12 cellular contexts compared by ENCODE assay signal in genomic region chr3:128282392-128283196, GRCh38.
DNase-seq lines count a peak whose midpoint lies in the region; ATAC-seq and TF ChIP-seq lines count a peak whose summit lies in the region.
"Had no signal": no experiment of that assay in that cellular context is flagged by ENCODE, and none has a peak within 500 bp of the region (broad histone marks: within the 10 kb centered on the region; RNA-seq: fewer than 3 reads in every experiment).

No MANE protein-coding gene starts in this region.

- 78% methylated on average over 15 of the region's 16 CpGs for WGBS in mammary epithelial cell (ENCODE audit: low coverage, missing lambda C conversion rate)

- DNase-seq in breast epithelium (ENCODE audit: low spot score in 2 of 2) (peak in 1 of 2 donors; percentile 78), mammary epithelial cell (no peak), fibroblast of lung (ENCODE audit: low read depth in 2 of 2) (peak; percentile 54 to 71), nephron progenitor cell (no peak), amniotic stem cell (lab: John Stamatoyannopoulos, UW) (no peak), NCI-H1417 treated with DMSO at 0.1 percent for 48 hours (lab: John Stamatoyannopoulos, UW) (no peak)
- no peak for DNase-seq in activated effector memory CD4-positive, alpha-beta T cell treated with Interleukin-2 at 50 U/mL for 16 hours
- DNase-seq: activated CD4-positive, alpha-beta memory T cell treated with anti-CD3 and anti-CD28 coated beads for 36 hours; MV-4-11; stimulated activated CD4-positive, alpha-beta T cell treated with anti-CD3 and anti-CD28 coated beads, Interleukin-12 subunit alpha, Interleukin-12 subunit beta, amount 100 ng/mL, for 4 hours; stimulated activated naive CD8-positive, alpha-beta T cell treated with anti-CD3 and anti-CD28 coated beads, Interleukin-15, amount 100 ng/mL, for 72 hours had no signal

- no peaks in the 10 kb centered on the region for H3K79me2 ChIP-seq in mammary epithelial cell (ENCODE audit: insufficient read depth, low read length)
- no peaks in the 10 kb centered on the region for H3K79me2 ChIP-seq in fibroblast of lung (ENCODE audit: control insufficient read depth, insufficient read depth, low read length)

- H3K27me3 ChIP-seq in breast epithelium (no peaks in the 10 kb centered on the region), mammary epithelial cell (ENCODE audit: insufficient read depth, low read length) (no peaks in the 10 kb centered on the region), fibroblast of lung (ENCODE audit: control insufficient read depth, insufficient read depth, low read length) (no peaks in the 10 kb centered on the region)

- H3K4me3 ChIP-seq in breast epithelium, result no peak overlapping the region
- no peak overlapping the region for H3K4me3 ChIP-seq in mammary epithelial cell (replicated peaks in 1 of 3; ENCODE audit: insufficient read depth in 1 of 3, low read depth in 2 of 3, low read length in 3 of 3)
- no peak overlapping the region for H3K4me3 ChIP-seq in fibroblast of lung (replicated peaks in 1 of 4; ENCODE audit: control extremely low read depth in 1 of 4, insufficient read depth in 1 of 4, low read depth in 3 of 4, low read length in 4 of 4)

- no peak overlapping the region for H3K9ac ChIP-seq in mammary epithelial cell (ENCODE audit: insufficient read depth, low read length)
- H3K9ac ChIP-seq in fibroblast of lung (ENCODE audit: insufficient read depth, low read length), result no peak overlapping the region

- no peaks in the 10 kb centered on the region for H3K36me3 ChIP-seq in breast epithelium
- H3K36me3 ChIP-seq in mammary epithelial cell (ENCODE audit: insufficient read depth, low read length), result no peaks in the 10 kb centered on the region
- H3K36me3 ChIP-seq in fibroblast of lung (ENCODE audit: control insufficient read depth, insufficient read depth, low read length), result peaks cover 2% of the 10 kb centered on the region

- peak overlapping the region; percentile 14 for H3K27ac Mint-ChIP-seq in nephron progenitor cell
- H3K27ac Mint-ChIP-seq: activated CD4-positive, alpha-beta memory T cell treated with anti-CD3 and anti-CD28 coated beads for 36 hours had no signal

- no peak overlapping the region for H3K4me3 Mint-ChIP-seq in nephron progenitor cell
- H3K4me3 Mint-ChIP-seq: activated CD4-positive, alpha-beta memory T cell treated with anti-CD3 and anti-CD28 coated beads for 36 hours; stimulated activated naive CD8-positive, alpha-beta T cell treated with anti-CD3 and anti-CD28 coated beads, Interleukin-15, amount 100 ng/mL, for 72 hours had no signal

- no TSS peak for BruUV-seq in mammary epithelial cell (replicated peaks; lab: Mats Ljungman, UMichigan)

- dilution Hi-C loops in mammary epithelial cell (cut with HindIII; ENCODE audit: low sequenced_read_pairs), result no loop called here

- H3K4me1 Mint-ChIP-seq in nephron progenitor cell, result peaks cover 48% of the 10 kb centered on the region

- no peak for ATAC-seq in GM19395 (IDR thresholded peaks at IDR 0.05; ENCODE audit: unreplicated experiment)
- ATAC-seq: stimulated activated naive CD8-positive, alpha-beta T cell treated with anti-CD3 and anti-CD28 coated beads, Interleukin-15, amount 100 ng/mL, for 72 hours had no signal

- peaks cover 0 to 3% of the 10 kb centered on the region in 2 donors for H3K4me1 ChIP-seq in breast epithelium
- H3K4me1 ChIP-seq in mammary epithelial cell (ENCODE audit: insufficient read depth, low read length), result no peaks in the 10 kb centered on the region
- peaks cover 24% of the 10 kb centered on the region for H3K4me1 ChIP-seq in fibroblast of lung (ENCODE audit: control insufficient read depth, extremely low read depth, insufficient read depth, low read length)

- no peak for TF ChIP-seq POLR2A in breast epithelium (IDR thresholded peaks at IDR 0.05)

- H3K36me3 Mint-ChIP-seq in nephron progenitor cell (ENCODE audit: low read depth), result no peaks in the 10 kb centered on the region

- H4K20me1 ChIP-seq in mammary epithelial cell (ENCODE audit: insufficient read depth, low read length) (no peaks in the 10 kb centered on the region), fibroblast of lung (ENCODE audit: control insufficient read depth, extremely low read depth, insufficient read depth, low read length) (no peaks in the 10 kb centered on the region)

- peaks cover 4% of the 10 kb centered on the region for H3K27me3 Mint-ChIP-seq in nephron progenitor cell (ENCODE audit: low read depth, poor library complexity)
- H3K27me3 Mint-ChIP-seq: activated CD4-positive, alpha-beta memory T cell treated with anti-CD3 and anti-CD28 coated beads for 36 hours; stimulated activated naive CD8-positive, alpha-beta T cell treated with anti-CD3 and anti-CD28 coated beads, Interleukin-15, amount 100 ng/mL, for 72 hours had no signal

- in situ Hi-C loops in mammary epithelial cell (cut with MboI; ENCODE audit: low sequenced_read_pairs in 2 of 2), result no loop called here

- TF ChIP-seq CTCF in breast epithelium (IDR thresholded peaks at IDR 0.05) (no peak), mammary epithelial cell (conservative IDR thresholded peaks at IDR 0.05 in 1 of 2, IDR thresholded peaks at IDR 0.05 in 1 of 2; ENCODE audit: extremely low read depth in 1 of 2, insufficient read depth in 1 of 2, low read depth in 1 of 2, low read length in 2 of 2) (no peak), fibroblast of lung (conservative IDR thresholded peaks at IDR 0.05 in 1 of 2, IDR thresholded peaks at IDR 0.05 in 1 of 2; ENCODE audit: low read depth in 1 of 2, low read length in 2 of 2) (no peak), nephron progenitor cell (IDR thresholded peaks at IDR 0.05) (no peak)

- H3K27ac ChIP-seq in breast epithelium, result peak overlapping the region; percentile 56 to 62
- H3K27ac ChIP-seq in mammary epithelial cell (ENCODE audit: insufficient read depth, low read depth, low read length), result no peak overlapping the region
- H3K27ac ChIP-seq in fibroblast of lung (ENCODE audit: insufficient read depth, low read length), result peak overlapping the region; percentile 18

- intact Hi-C loops in breast epithelium (cut with DNase I; ENCODE audit: low total_unique reads), result no loop called here
- intact Hi-C loops in mammary epithelial cell (cut with micrococcal nuclease), result no loop called here

- no peak overlapping the region for H2AFZ ChIP-seq in mammary epithelial cell (ENCODE audit: low read depth, low read length)
- peak overlapping the region; percentile 79 for H2AFZ ChIP-seq in fibroblast of lung (ENCODE audit: low read length)

- CTCF ChIA-PET in mammary epithelial cell (lab: Charles Lee; ENCODE audit: low non-redundant PET), result no interaction called here

- H3K9me3 ChIP-seq in breast epithelium, result no peaks in the 10 kb centered on the region
- no peaks in the 10 kb centered on the region for H3K9me3 ChIP-seq in mammary epithelial cell (replicated peaks; ENCODE audit: insufficient read depth, low read length)
- no peaks in the 10 kb centered on the region for H3K9me3 ChIP-seq in fibroblast of lung (ENCODE audit: control insufficient read depth, insufficient read depth, low read depth, low read length)

- H3K9me3 Mint-ChIP-seq in nephron progenitor cell, result no peaks in the 10 kb centered on the region
- H3K9me3 Mint-ChIP-seq: activated CD4-positive, alpha-beta memory T cell treated with anti-CD3 and anti-CD28 coated beads for 36 hours; stimulated activated naive CD8-positive, alpha-beta T cell treated with anti-CD3 and anti-CD28 coated beads, Interleukin-15, amount 100 ng/mL, for 72 hours had no signal

- H3K4me2 ChIP-seq in mammary epithelial cell (ENCODE audit: insufficient read depth, low read depth, low read length) (no peak overlapping the region), fibroblast of lung (ENCODE audit: extremely low read depth, insufficient read depth, low read length) (peak overlapping the region; percentile 7)

Comparison
In these comparisons a context has a peak if more than half of its experiments do, and no peak if none do; other contexts are left out.
1. DNase-seq: peak in fibroblast of lung (2 of 2); none in mammary epithelial cell (single experiment), nephron progenitor cell (single experiment), amniotic stem cell (single experiment), activated effector memory CD4-positive, alpha-beta T cell treated with Interleukin-2 at 50 U/mL for 16 hours (single experiment) and NCI-H1417 treated with DMSO at 0.1 percent for 48 hours (single experiment).